8 cellular contexts compared by ENCODE assay signal in genomic region chr6:6556738-6557503, GRCh38. TPM values are rescaled to one million over a fixed set of nuclear protein-coding genes. Genes with fewer than 3 reads are reported as not detected.
DNase-seq lines count a peak whose midpoint lies in the region; ATAC-seq and TF ChIP-seq lines count a peak whose summit lies in the region.

No MANE protein-coding gene starts in this region.

- H3K4me1 Mint-ChIP-seq in activated naive CD4-positive, alpha-beta T cell treated with anti-CD3 and anti-CD28 coated beads for 36 hours (ENCODE audit: low read depth): peaks cover 44% of the 10 kb centered on the region

- no peak overlapping the region for H3K4me2 ChIP-seq in OCI-LY1 (ENCODE audit: low read length)

- H3K4me1 ChIP-seq in OCI-LY1 (ENCODE audit: insufficient read depth, low read length, severe bottlenecking): no peaks in the 10 kb centered on the region
- no peaks in the 10 kb centered on the region for H3K4me1 ChIP-seq in sigmoid colon

- H2AFZ ChIP-seq in OCI-LY1 (ENCODE audit: low read length): no peak overlapping the region

- H3K4me3 ChIP-seq in OCI-LY1 (ENCODE audit: low read depth, low read length, poor library complexity, severe bottlenecking): no peak overlapping the region
- H3K4me3 ChIP-seq in sigmoid colon: no peak overlapping the region

- no peaks in the 10 kb centered on the region for H3K79me2 ChIP-seq in OCI-LY1 (ENCODE audit: insufficient read depth, low read length)

- intact Hi-C loops in activated naive CD4-positive, alpha-beta T cell treated with anti-CD3 and anti-CD28 coated beads for 36 hours (cut with micrococcal nuclease): loop anchor here (1.0 to 5.0 kb wide), 3 partner anchors 120 to 686 kb away; no protein-coding TSS in a partner anchor
- intact Hi-C loops in left cardiac atrium (cut with DNase I): no loop called here
- intact Hi-C loops in sigmoid colon (cut with DNase I): no loop called here

- TF ChIP-seq POLR2A in sigmoid colon (IDR thresholded peaks at IDR 0.05): no peak

- DNase-seq in ELR (ENCODE audit: low read depth) (peak; percentile 35), left cardiac atrium (peak; percentile 35), sigmoid colon (no peak), T-helper 9 cell (no peak)
- DNase-seq in activated naive CD4-positive, alpha-beta T cell treated with anti-CD3 and anti-CD28 coated beads for 36 hours: peak; percentile 68

- H3K9ac ChIP-seq in OCI-LY1 (ENCODE audit: low read length): no peak overlapping the region

- no peaks in the 10 kb centered on the region for H3K9me3 Mint-ChIP-seq in activated naive CD4-positive, alpha-beta T cell treated with anti-CD3 and anti-CD28 coated beads for 36 hours

- H3K9me2 ChIP-seq in OCI-LY1 (ENCODE audit: low read depth, low read length): no peaks in the 10 kb centered on the region

- no peaks in the 10 kb centered on the region for H3K36me3 Mint-ChIP-seq in activated naive CD4-positive, alpha-beta T cell treated with anti-CD3 and anti-CD28 coated beads for 36 hours (ENCODE audit: low read depth)

- no peak overlapping the region for H3K27ac ChIP-seq in OCI-LY1 (ENCODE audit: low read depth, low read length, poor library complexity, severe bottlenecking)
- no peak overlapping the region for H3K27ac ChIP-seq in sigmoid colon

- no peak overlapping the region for H3K4me3 Mint-ChIP-seq in activated naive CD4-positive, alpha-beta T cell treated with anti-CD3 and anti-CD28 coated beads for 36 hours

- peak; percentile 97 for TF ChIP-seq CTCF in OCI-LY1 (IDR thresholded peaks at IDR 0.05; ENCODE audit: low read length)
- TF ChIP-seq CTCF in sigmoid colon (IDR thresholded peaks at IDR 0.05): peak in 3 of 4 experiments; percentile 32 to 72 (median 38)

- H3K27ac Mint-ChIP-seq in activated naive CD4-positive, alpha-beta T cell treated with anti-CD3 and anti-CD28 coated beads for 36 hours: no peak overlapping the region

- H3K27me3 ChIP-seq in OCI-LY1 (ENCODE audit: insufficient read depth, low read length) (no peaks in the 10 kb centered on the region), sigmoid colon (no peaks in the 10 kb centered on the region)

- no peaks in the 10 kb centered on the region for H3K36me3 ChIP-seq in OCI-LY1 (ENCODE audit: insufficient read depth, low read length)
- no peaks in the 10 kb centered on the region for H3K36me3 ChIP-seq in sigmoid colon

- no peaks in the 10 kb centered on the region for H4K20me1 ChIP-seq in OCI-LY1 (ENCODE audit: insufficient read depth, low read length)

- WGBS in sigmoid colon, 2 donors: 45 to 51% methylated on average over 10 of the region's 10 CpGs

- H3K27me3 Mint-ChIP-seq in activated naive CD4-positive, alpha-beta T cell treated with anti-CD3 and anti-CD28 coated beads for 36 hours (ENCODE audit: low read depth): no peaks in the 10 kb centered on the region

- CTCF ChIA-PET in activated naive CD4-positive, alpha-beta T cell treated with anti-CD3 and anti-CD28 coated beads for 36 hours (lab: Charles Lee): interaction anchor here (0.6 to 3.8 kb wide), 8 partner anchors 10 to 1562 kb away, joined by 3 to 22 read pairs (median 4); no protein-coding TSS in a partner anchor

- no peaks in the 10 kb centered on the region for H3K9me3 ChIP-seq in OCI-LY1 (ENCODE audit: low read length)
- no peaks in the 10 kb centered on the region for H3K9me3 ChIP-seq in sigmoid colon

- no peak for TF ChIP-seq EP300 in sigmoid colon (IDR thresholded peaks at IDR 0.05)

- peak; percentile 60 for ATAC-seq in HG02885 (IDR thresholded peaks at IDR 0.05; ENCODE audit: poor library complexity, unreplicated experiment)
- peak; percentile 76 to 77 for ATAC-seq in left cardiac atrium
- ATAC-seq in HG03439 (IDR thresholded peaks at IDR 0.05; ENCODE audit: unreplicated experiment): no peak

- H3F3A ChIP-seq in OCI-LY1 (ENCODE audit: insufficient read depth, low read length): no peaks in the 10 kb centered on the region

RNA-seq across cellular contexts. Expression of gene LY86, which starts 31.6 kb away (rescaled TPM):
- total RNA-seq in activated naive CD4-positive, alpha-beta T cell treated with anti-CD3 and anti-CD28 coated beads for 36 hours: 1 to 10 TPM; 1.8 to 2.0 TPM
- total RNA-seq in left cardiac atrium (1 to 10 TPM; 1.9 to 2.4 TPM), sigmoid colon (1 to 10 TPM; 1.1 to 5.9 (median 3.3) TPM)
- polyA plus RNA-seq in sigmoid colon: 10 to 100 TPM in 1 of 3 donors, 1 to 10 TPM in 2; 6.6 to 15.7 (median 9.7) TPM

Comparison
In these comparisons a context has a peak if more than half of its experiments do, and no peak if none do; other contexts are left out.
1. DNase-seq: peak in ELR (single experiment), activated naive CD4-positive, alpha-beta T cell treated with anti-CD3 and anti-CD28 coated beads for 36 hours (single experiment) and left cardiac atrium (single experiment); none in sigmoid colon (single experiment) and T-helper 9 cell (single experiment).